14 cellular contexts compared by ENCODE assay signal in the genomic region with DNA sequence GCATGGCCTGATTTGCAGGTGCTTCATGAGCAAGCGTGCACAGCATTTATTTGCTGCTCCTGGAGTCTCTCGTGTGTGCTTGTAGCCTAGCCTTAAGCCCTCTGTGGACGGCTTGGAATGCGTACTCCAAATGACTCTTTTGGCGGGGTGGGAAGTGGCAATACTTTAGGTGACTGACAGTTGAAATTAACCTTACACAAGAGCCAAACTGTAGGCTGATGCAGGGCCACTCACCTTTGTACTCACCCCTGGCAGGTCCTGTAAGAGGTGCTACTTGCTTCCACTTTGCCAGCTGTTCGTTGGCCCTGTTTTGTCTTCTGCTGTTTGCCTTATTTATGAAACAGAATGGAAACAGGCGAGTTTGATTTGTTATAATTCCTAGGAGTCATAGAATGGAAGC. TPM values are rescaled to one million over a fixed set of nuclear protein-coding genes. Genes with fewer than 3 reads are reported as not detected.
A peak's percentile ranks its signal among the peaks of the same experiment; 100 is the strongest.
DNase-seq lines count a peak whose midpoint lies in the region; ATAC-seq lines count a peak whose summit lies in the region.
"Had no signal": no experiment of that assay in that cellular context is flagged by ENCODE, and none has a peak within 500 bp of the region (broad histone marks: within the 10 kb centered on the region; RNA-seq: fewer than 3 reads in every experiment).

No MANE protein-coding gene starts in this region.

- H3K4me3 Mint-ChIP-seq in activated naive CD8-positive, alpha-beta T cell, result no peak overlapping the region

- no peaks in the 10 kb centered on the region for H3K27me3 Mint-ChIP-seq in activated naive CD8-positive, alpha-beta T cell

- intact Hi-C loops in posterior vena cava (cut with DNase I), result no loop called here

- ATAC-seq in HG02623 (IDR thresholded peaks at IDR 0.05; ENCODE audit: unreplicated experiment), result no peak

- H3K9me3 Mint-ChIP-seq in activated naive CD8-positive, alpha-beta T cell (ENCODE audit: low read depth), result no peaks in the 10 kb centered on the region

- peak overlapping the region; percentile 72 for H3K27ac Mint-ChIP-seq in activated naive CD8-positive, alpha-beta T cell

- peaks cover 2% of the 10 kb centered on the region for H3K36me3 Mint-ChIP-seq in activated naive CD8-positive, alpha-beta T cell

- H3K4me1 Mint-ChIP-seq in activated naive CD8-positive, alpha-beta T cell (ENCODE audit: low read depth), result peaks cover 55% of the 10 kb centered on the region

- DNase-seq in activated CD8-positive, alpha-beta memory T cell treated with anti-CD3 and anti-CD28 coated beads for 24 hours, result peak; percentile 37
- no peak for DNase-seq in activated CD8-positive, alpha-beta memory T cell treated with anti-CD3 and anti-CD28 coated beads, Interleukin-2, amount 50 U/mL, for 4 hours
- DNase-seq in NCI-H187 (lab: John Stamatoyannopoulos, UW), result peak; percentile 37 to 44
- DNase-seq in posterior vena cava (ENCODE audit: low spot score), result peak; percentile 49
- no peak for DNase-seq in stimulated activated CD4-positive, alpha-beta T cell treated with anti-CD3 and anti-CD28 coated beads, Interleukin-4, amount 100 ng/mL, for 1 hour
- no peak for DNase-seq in NCI-H1694 treated with DMSO at 0.1 percent for 48 hours (lab: John Stamatoyannopoulos, UW)
- DNase-seq: activated T-cell treated with anti-CD3 and anti-CD28 coated beads for 4 hours, COR-L47, KG1, kidney, NCI-H1105, NCI-H446 had no signal

RNA-seq across cellular contexts. Expression of gene TENT4A, which starts 22.9 kb away (rescaled TPM):
- 10 to 100 TPM; 20.8 to 24.3 TPM for total RNA-seq in posterior vena cava

Comparison
In these comparisons a context has a peak if more than half of its experiments do, and no peak if none do; other contexts are left out.
1. DNase-seq: peak in activated CD8-positive, alpha-beta memory T cell treated with anti-CD3 and anti-CD28 coated beads for 24 hours (single experiment), NCI-H187 (2 of 2) and posterior vena cava (single experiment); none in activated CD8-positive, alpha-beta memory T cell treated with anti-CD3 and anti-CD28 coated beads, Interleukin-2, amount 50 U/mL, for 4 hours (single experiment), stimulated activated CD4-positive, alpha-beta T cell treated with anti-CD3 and anti-CD28 coated beads, Interleukin-4, amount 100 ng/mL, for 1 hour (single experiment) and NCI-H1694 treated with DMSO at 0.1 percent for 48 hours (single experiment).